Comparison of ENCODE assay signal across 1 cellular context in the genomic region with DNA sequence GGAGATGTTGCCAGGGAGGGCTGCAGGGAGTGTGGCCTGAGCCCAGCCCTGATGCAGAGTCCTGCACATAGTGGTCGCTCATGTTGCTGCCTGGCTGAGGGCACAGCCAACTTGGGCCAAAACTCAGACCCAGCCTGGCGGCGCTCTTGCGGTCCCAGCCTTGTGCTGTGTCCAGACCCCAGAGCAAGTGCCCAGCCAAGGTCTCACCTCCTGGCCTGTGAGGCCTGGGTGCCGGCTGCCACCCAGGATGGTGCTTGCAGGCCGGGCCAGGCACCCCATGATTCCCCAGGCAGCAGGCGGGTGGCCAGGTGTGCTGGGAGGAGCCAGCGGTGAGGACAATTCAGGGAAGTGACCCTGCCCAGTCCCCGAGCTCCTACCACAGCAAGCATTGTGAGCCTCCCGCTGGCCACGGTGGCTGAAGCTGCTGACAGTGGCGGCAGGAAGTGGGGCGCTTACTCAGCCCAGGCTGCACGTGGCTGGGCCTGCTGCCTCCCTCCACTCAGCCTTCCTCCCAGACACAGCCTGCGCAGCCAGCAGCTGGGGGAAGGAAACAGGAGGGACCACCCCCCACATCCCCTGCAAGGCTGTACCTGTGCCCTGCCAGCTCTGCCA.
TF ChIP-seq lines count a peak whose summit lies in the region.

No MANE protein-coding gene starts in this region.

TF ChIP-seq in HepG2, 621 proteins besides CTCF, POLR2A, EP300 and RAD21 (continued from another document):
- TF ChIP-seq, protein P1, sequence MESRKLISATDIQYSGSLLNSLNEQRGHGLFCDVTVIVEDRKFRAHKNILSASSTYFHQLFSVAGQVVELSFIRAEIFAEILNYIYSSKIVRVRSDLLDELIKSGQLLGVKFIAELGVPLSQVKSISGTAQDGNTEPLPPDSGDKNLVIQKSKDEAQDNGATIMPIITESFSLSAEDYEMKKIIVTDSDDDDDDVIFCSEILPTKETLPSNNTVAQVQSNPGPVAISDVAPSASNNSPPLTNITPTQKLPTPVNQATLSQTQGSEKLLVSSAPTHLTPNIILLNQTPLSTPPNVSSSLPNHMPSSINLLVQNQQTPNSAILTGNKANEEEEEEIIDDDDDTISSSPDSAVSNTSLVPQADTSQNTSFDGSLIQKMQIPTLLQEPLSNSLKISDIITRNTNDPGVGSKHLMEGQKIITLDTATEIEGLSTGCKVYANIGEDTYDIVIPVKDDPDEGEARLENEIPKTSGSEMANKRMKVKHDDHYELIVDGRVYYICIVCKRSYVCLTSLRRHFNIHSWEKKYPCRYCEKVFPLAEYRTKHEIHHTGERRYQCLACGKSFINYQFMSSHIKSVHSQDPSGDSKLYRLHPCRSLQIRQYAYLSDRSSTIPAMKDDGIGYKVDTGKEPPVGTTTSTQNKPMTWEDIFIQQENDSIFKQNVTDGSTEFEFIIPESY (CRISPR knock-in tag; IDR thresholded peaks at IDR 0.05) = peak; percentile 72
- TF ChIP-seq ARNTL (CRISPR knock-in tag; IDR thresholded peaks at IDR 0.05) (peak; percentile 75; the same call in 1 of the 2 replicates), MXD1 (CRISPR knock-in tag; IDR thresholded peaks at IDR 0.05) (peak; percentile 66; the same call in 1 of the 2 replicates), MYC (CRISPR knock-in tag; IDR thresholded peaks at IDR 0.05; ENCODE audit: borderline replicate concordance) (peak; percentile 51; the same call in 1 of the 2 replicates), NR1H2 (CRISPR knock-in tag; IDR thresholded peaks at IDR 0.05; ENCODE audit: borderline replicate concordance, low read depth) (no peak), ETV5 (CRISPR knock-in tag; IDR thresholded peaks at IDR 0.05; ENCODE audit: borderline replicate concordance) (peak; percentile 61; the same call in 1 of the 2 replicates), KDM1A (CRISPR knock-in tag; IDR thresholded peaks at IDR 0.05) (no peak), HOXA5 (CRISPR knock-in tag; IDR thresholded peaks at IDR 0.05) (no peak), ZNF607 (CRISPR knock-in tag; IDR thresholded peaks at IDR 0.05; ENCODE audit: borderline replicate concordance) (0 out of 2 replicates have a peak, but pooled peaks have one; percentile 22)
- TF ChIP-seq, protein P2, sequence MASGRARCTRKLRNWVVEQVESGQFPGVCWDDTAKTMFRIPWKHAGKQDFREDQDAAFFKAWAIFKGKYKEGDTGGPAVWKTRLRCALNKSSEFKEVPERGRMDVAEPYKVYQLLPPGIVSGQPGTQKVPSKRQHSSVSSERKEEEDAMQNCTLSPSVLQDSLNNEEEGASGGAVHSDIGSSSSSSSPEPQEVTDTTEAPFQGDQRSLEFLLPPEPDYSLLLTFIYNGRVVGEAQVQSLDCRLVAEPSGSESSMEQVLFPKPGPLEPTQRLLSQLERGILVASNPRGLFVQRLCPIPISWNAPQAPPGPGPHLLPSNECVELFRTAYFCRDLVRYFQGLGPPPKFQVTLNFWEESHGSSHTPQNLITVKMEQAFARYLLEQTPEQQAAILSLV (CRISPR knock-in tag; IDR thresholded peaks at IDR 0.05; ENCODE audit: borderline replicate concordance) = 0 out of 2 replicates have a peak, but pooled peaks have one; percentile 21
- TF ChIP-seq, protein P3, sequence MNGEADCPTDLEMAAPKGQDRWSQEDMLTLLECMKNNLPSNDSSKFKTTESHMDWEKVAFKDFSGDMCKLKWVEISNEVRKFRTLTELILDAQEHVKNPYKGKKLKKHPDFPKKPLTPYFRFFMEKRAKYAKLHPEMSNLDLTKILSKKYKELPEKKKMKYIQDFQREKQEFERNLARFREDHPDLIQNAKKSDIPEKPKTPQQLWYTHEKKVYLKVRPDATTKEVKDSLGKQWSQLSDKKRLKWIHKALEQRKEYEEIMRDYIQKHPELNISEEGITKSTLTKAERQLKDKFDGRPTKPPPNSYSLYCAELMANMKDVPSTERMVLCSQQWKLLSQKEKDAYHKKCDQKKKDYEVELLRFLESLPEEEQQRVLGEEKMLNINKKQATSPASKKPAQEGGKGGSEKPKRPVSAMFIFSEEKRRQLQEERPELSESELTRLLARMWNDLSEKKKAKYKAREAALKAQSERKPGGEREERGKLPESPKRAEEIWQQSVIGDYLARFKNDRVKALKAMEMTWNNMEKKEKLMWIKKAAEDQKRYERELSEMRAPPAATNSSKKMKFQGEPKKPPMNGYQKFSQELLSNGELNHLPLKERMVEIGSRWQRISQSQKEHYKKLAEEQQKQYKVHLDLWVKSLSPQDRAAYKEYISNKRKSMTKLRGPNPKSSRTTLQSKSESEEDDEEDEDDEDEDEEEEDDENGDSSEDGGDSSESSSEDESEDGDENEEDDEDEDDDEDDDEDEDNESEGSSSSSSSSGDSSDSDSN (CRISPR knock-in tag; IDR thresholded peaks at IDR 0.05) = peak; percentile 40; the same call in 1 of the 2 replicates
